In genomic region chr1:19251305-19252196, GRCh38 we compare ENCODE assay signal across 1 cellular context.
A peak's percentile ranks its signal among the peaks of the same experiment; 100 is the strongest.
TF ChIP-seq lines count a peak whose summit lies in the region.

TSS of gene EMC1 (minus strand) at chr1:19251524. CDS start at chr1:19251509, 15 bp downstream.
TSS of gene MRTO4 (plus strand) at chr1:19251805. CDS start at chr1:19251836, 31 bp downstream.

TF ChIP-seq in HepG2, 621 proteins besides CTCF, POLR2A, EP300 and RAD21 (continued from another document and continues in another):
- TF ChIP-seq FUBP1 (CRISPR knock-in tag; IDR thresholded peaks at IDR 0.05; ENCODE audit: borderline replicate concordance) (peak; percentile 91; the same call in 1 of the 2 replicates), ZBTB3 (CRISPR knock-in tag; IDR thresholded peaks at IDR 0.05; ENCODE audit: borderline replicate concordance, low read depth) (0 out of 2 replicates have a peak, but pooled peaks have one; percentile 63), ZSCAN29 (CRISPR knock-in tag; conservative IDR thresholded peaks at IDR 0.05) (no peak), SKIL (CRISPR knock-in tag; IDR thresholded peaks at IDR 0.05; ENCODE audit: borderline replicate concordance) (0 out of 2 replicates have a peak, but pooled peaks have one; percentile 17), HNRNPH1 (optimal IDR thresholded peaks at IDR 0.05; ENCODE audit: low read depth, low read length) (no peak), ZNF720 (CRISPR knock-in tag; IDR thresholded peaks at IDR 0.05) (no peak), AGO1 (IDR thresholded peaks at IDR 0.05; ENCODE audit: low read depth, low read length, poor library complexity, severe bottlenecking) (peak; percentile 59), MED1 (CRISPR knock-in tag; IDR thresholded peaks at IDR 0.05) (peak; percentile 48), ZFP1 (CRISPR knock-in tag; IDR thresholded peaks at IDR 0.05) (no peak), HMG20B (CRISPR knock-in tag; conservative IDR thresholded peaks at IDR 0.05) (no peak), KLF16 (CRISPR knock-in tag; IDR thresholded peaks at IDR 0.05) (peak; percentile 70 to 84; a peak in 2 of 4 replicates), ATF3 (CRISPR knock-in tag; IDR thresholded peaks at IDR 0.05) (no peak), TEF (CRISPR knock-in tag; IDR thresholded peaks at IDR 0.05) (no peak), ZBTB43 (CRISPR knock-in tag; conservative IDR thresholded peaks at IDR 0.05) (no peak; the same call in 1 of the 2 replicates), NR2F6 (IDR thresholded peaks at IDR 0.05) (no peak), NR2F6 (CRISPR knock-in tag; IDR thresholded peaks at IDR 0.05) (peak; percentile 62; the same call in 1 of the 2 replicates), LBX2 (CRISPR knock-in tag; IDR thresholded peaks at IDR 0.05; ENCODE audit: borderline replicate concordance) (peak; percentile 79; the same call in 1 of the 2 replicates), SNRNP70 (IDR thresholded peaks at IDR 0.05; ENCODE audit: low read depth, low read length) (no peak), ZNF749 (CRISPR knock-in tag; IDR thresholded peaks at IDR 0.05; ENCODE audit: borderline replicate concordance) (no peak; the same call in 1 of the 2 replicates), GMEB2 (CRISPR knock-in tag; IDR thresholded peaks at IDR 0.05; ENCODE audit: low read depth) (0 out of 2 replicates have a peak, but pooled peaks have one; percentile 32), RBFOX2 (IDR thresholded peaks at IDR 0.05; ENCODE audit: low read depth, low read length) (peak; percentile 96), RXRB (CRISPR knock-in tag; IDR thresholded peaks at IDR 0.05; ENCODE audit: borderline replicate concordance) (peak; percentile 33; the same call in 1 of the 2 replicates), ZSCAN9 (CRISPR knock-in tag; IDR thresholded peaks at IDR 0.05; ENCODE audit: borderline replicate concordance) (peak; percentile 74; the same call in 1 of the 2 replicates), ZNF782 (CRISPR knock-in tag; IDR thresholded peaks at IDR 0.05; ENCODE audit: borderline replicate concordance) (peak; percentile 94; the same call in 1 of the 2 replicates), SALL1 (CRISPR knock-in tag; IDR thresholded peaks at IDR 0.05) (peak; percentile 77), NFIB (CRISPR knock-in tag; IDR thresholded peaks at IDR 0.05; ENCODE audit: borderline replicate concordance) (no peak), ZBTB8A (CRISPR knock-in tag; IDR thresholded peaks at IDR 0.05; ENCODE audit: borderline replicate concordance, low read depth) (no peak; the same call in 1 of the 2 replicates), CEBPB (IDR thresholded peaks at IDR 0.05; ENCODE audit: borderline replicate concordance, low read depth, low read length) (no peak), ZNF564 (CRISPR knock-in tag; IDR thresholded peaks at IDR 0.05) (no peak; the same call in 1 of the 2 replicates), ZNF143 (CRISPR knock-in tag; IDR thresholded peaks at IDR 0.05) (peak; percentile 94), ZSCAN20 (CRISPR knock-in tag; IDR thresholded peaks at IDR 0.05; ENCODE audit: borderline replicate concordance) (no peak), ZIK1 (CRISPR knock-in tag; IDR thresholded peaks at IDR 0.05; ENCODE audit: borderline replicate concordance, low read depth) (peak; percentile 96), HNRNPLL (IDR thresholded peaks at IDR 0.05; ENCODE audit: low read depth, low read length, poor library complexity, severe bottlenecking) (peak; percentile 60), ZNF672 (CRISPR knock-in tag; IDR thresholded peaks at IDR 0.05) (0 out of 2 replicates have a peak, but pooled peaks have one; percentile 66), ZNF326 (CRISPR knock-in tag; IDR thresholded peaks at IDR 0.05; ENCODE audit: borderline replicate concordance) (no peak), SNAPC2 (CRISPR knock-in tag; IDR thresholded peaks at IDR 0.05) (peak; percentile 80; the same call in 1 of the 2 replicates), ZNF556 (CRISPR knock-in tag; IDR thresholded peaks at IDR 0.05; ENCODE audit: borderline replicate concordance) (peak; percentile 67), ZEB1 (IDR thresholded peaks at IDR 0.05; ENCODE audit: insufficient replicate concordance, low read depth) (no peak), CCDC6 (CRISPR knock-in tag; IDR thresholded peaks at IDR 0.05) (peak; percentile 55; the same call in 1 of the 2 replicates), ZNF572 (CRISPR knock-in tag; IDR thresholded peaks at IDR 0.05) (peak; percentile 70; the same call in 1 of the 2 replicates)
- TF ChIP-seq, protein P1, sequence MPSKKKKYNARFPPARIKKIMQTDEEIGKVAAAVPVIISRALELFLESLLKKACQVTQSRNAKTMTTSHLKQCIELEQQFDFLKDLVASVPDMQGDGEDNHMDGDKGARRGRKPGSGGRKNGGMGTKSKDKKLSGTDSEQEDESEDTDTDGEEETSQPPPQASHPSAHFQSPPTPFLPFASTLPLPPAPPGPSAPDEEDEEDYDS (CRISPR knock-in tag; IDR thresholded peaks at IDR 0.05), result peak; percentile 45; the same call in 1 of the 2 replicates
- TF ChIP-seq, protein P2, sequence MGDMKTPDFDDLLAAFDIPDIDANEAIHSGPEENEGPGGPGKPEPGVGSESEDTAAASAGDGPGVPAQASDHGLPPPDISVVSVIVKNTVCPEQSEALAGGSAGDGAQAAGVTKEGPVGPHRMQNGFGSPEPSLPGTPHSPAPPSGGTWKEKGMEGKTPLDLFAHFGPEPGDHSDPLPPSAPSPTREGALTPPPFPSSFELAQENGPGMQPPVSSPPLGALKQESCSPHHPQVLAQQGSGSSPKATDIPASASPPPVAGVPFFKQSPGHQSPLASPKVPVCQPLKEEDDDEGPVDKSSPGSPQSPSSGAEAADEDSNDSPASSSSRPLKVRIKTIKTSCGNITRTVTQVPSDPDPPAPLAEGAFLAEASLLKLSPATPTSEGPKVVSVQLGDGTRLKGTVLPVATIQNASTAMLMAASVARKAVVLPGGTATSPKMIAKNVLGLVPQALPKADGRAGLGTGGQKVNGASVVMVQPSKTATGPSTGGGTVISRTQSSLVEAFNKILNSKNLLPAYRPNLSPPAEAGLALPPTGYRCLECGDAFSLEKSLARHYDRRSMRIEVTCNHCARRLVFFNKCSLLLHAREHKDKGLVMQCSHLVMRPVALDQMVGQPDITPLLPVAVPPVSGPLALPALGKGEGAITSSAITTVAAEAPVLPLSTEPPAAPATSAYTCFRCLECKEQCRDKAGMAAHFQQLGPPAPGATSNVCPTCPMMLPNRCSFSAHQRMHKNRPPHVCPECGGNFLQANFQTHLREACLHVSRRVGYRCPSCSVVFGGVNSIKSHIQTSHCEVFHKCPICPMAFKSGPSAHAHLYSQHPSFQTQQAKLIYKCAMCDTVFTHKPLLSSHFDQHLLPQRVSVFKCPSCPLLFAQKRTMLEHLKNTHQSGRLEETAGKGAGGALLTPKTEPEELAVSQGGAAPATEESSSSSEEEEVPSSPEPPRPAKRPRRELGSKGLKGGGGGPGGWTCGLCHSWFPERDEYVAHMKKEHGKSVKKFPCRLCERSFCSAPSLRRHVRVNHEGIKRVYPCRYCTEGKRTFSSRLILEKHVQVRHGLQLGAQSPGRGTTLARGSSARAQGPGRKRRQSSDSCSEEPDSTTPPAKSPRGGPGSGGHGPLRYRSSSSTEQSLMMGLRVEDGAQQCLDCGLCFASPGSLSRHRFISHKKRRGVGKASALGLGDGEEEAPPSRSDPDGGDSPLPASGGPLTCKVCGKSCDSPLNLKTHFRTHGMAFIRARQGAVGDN (CRISPR knock-in tag; IDR thresholded peaks at IDR 0.05), result peak; percentile 98
- TF ChIP-seq, protein P3, sequence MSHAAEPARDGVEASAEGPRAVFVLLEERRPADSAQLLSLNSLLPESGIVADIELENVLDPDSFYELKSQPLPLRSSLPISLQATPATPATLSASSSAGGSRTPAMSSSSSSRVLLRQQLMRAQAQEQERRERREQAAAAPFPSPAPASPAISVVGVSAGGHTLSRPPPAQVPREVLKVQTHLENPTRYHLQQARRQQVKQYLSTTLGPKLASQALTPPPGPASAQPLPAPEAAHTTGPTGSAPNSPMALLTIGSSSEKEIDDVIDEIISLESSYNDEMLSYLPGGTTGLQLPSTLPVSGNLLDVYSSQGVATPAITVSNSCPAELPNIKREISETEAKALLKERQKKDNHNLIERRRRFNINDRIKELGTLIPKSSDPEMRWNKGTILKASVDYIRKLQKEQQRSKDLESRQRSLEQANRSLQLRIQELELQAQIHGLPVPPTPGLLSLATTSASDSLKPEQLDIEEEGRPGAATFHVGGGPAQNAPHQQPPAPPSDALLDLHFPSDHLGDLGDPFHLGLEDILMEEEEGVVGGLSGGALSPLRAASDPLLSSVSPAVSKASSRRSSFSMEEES (CRISPR knock-in tag; IDR thresholded peaks at IDR 0.05), result peak; percentile 40; the same call in 1 of the 2 replicates
- TF ChIP-seq, protein P4, sequence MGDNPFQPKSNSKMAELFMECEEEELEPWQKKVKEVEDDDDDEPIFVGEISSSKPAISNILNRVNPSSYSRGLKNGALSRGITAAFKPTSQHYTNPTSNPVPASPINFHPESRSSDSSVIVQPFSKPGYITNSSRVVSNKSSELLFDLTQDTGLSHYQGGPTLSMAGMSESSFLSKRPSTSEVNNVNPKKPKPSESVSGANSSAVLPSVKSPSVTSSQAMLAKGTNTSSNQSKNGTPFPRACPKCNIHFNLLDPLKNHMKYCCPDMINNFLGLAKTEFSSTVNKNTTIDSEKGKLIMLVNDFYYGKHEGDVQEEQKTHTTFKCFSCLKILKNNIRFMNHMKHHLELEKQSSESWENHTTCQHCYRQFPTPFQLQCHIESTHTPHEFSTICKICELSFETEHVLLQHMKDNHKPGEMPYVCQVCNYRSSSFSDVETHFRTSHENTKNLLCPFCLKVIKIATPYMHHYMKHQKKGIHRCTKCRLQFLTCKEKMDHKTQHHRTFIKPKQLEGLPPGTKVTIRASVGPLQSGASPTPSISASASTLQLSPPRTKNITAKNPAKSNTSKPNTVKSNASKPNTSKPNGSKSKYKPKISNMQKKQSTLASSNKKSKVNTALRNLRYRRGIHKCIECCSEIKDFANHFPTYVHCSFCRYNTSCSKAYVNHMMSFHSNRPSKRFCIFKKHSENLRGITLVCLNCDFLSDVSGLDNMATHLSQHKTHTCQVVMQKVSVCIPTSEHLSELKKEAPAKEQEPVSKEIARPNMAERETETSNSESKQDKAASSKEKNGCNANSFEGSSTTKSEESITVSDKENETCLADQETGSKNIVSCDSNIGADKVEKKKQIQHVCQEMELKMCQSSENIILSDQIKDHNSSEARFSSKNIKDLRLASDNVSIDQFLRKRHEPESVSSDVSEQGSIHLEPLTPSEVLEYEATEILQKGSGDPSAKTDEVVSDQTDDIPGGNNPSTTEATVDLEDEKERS (CRISPR knock-in tag; IDR thresholded peaks at IDR 0.05), result peak; percentile 61; the same call in 1 of the 2 replicates
